In genomic region chr1:232511172-232511571, GRCh38 we compare ENCODE assay signal across 18 cellular contexts.
DNase-seq lines count a peak whose midpoint lies in the region; ATAC-seq, FAIRE-seq and TF ChIP-seq lines count a peak whose summit lies in the region.
"Had no signal": no experiment of that assay in that cellular context is flagged by ENCODE, and none has a peak within 500 bp of the region (broad histone marks: within the 10 kb centered on the region; RNA-seq: fewer than 3 reads in every experiment).

No MANE protein-coding gene starts in this region.

- H3K27ac Mint-ChIP-seq in activated T-helper 2 cell treated with anti-CD3 and anti-CD28 coated beads, Interferon-gamma antibody, Interleukin-2, Interleukin-4, amounts not matched to agents 10 μg/mL and 5 μg/mL and 100 μg/mL, durations not matched to agents 14 hours and 24 hours and 36 hours = no peak overlapping the region
- H3K27ac Mint-ChIP-seq: CD8-positive, alpha-beta T cell had no signal

- no peaks in the 10 kb centered on the region for H3K27me3 ChIP-seq in BLaER1 treated with 17β-estradiol and CSF1 and Interleukin-3, amounts not matched to agents 10 nM and 100 nM
- peaks cover 7% of the 10 kb centered on the region for H3K27me3 ChIP-seq in adipocyte (replicated peaks; ENCODE audit: control insufficient read depth, insufficient read depth, low read length)
- peaks cover 0 to 7% of the 10 kb centered on the region in 2 experiments; a peak in 1 of 5 replicates for H3K27me3 ChIP-seq in HepG2 (ENCODE audit: control insufficient read depth in 1 of 2, insufficient read depth in 2 of 2, low read length in 2 of 2)
- no peaks in the 10 kb centered on the region for H3K27me3 ChIP-seq in thyroid gland
- H3K27me3 ChIP-seq: brain microvascular endothelial cell, suprapubic skin had no signal

- peaks cover 22 to 53% (median 35%) of the 10 kb centered on the region in 10 experiments for H3K4me1 ChIP-seq in BLaER1 treated with 17β-estradiol and CSF1 and Interleukin-3, amounts not matched to agents 10 nM and 100 nM
- H3K4me1 ChIP-seq in adipocyte (ENCODE audit: control insufficient read depth, insufficient read depth, low read length) (peaks cover 5% of the 10 kb centered on the region), HepG2 (ENCODE audit: insufficient read depth, low read length) (no peaks in the 10 kb centered on the region), thyroid gland (peaks cover 0 to 13% of the 10 kb centered on the region in 2 donors)

- peak overlapping the region in 1 of 11 experiments; percentile 56; a peak in 1 of 22 replicates for H3K27ac ChIP-seq in BLaER1 treated with 17β-estradiol and CSF1 and Interleukin-3, amounts not matched to agents 10 nM and 100 nM
- H3K27ac ChIP-seq in HepG2 (ENCODE audit: extremely low read length, insufficient read depth, low read length) = no peak overlapping the region
- H3K27ac ChIP-seq in thyroid gland = no peak overlapping the region
- H3K27ac ChIP-seq: brain microvascular endothelial cell, KMS-11, suprapubic skin had no signal

- H3K79me2 ChIP-seq in HepG2 (ENCODE audit: insufficient read depth, low read length) = no peaks in the 10 kb centered on the region

- no peak for FAIRE-seq in HepG2 (lab: Jason Lieb, UNC)

- no peaks in the 10 kb centered on the region for H3K4me1 Mint-ChIP-seq in activated T-helper 2 cell treated with anti-CD3 and anti-CD28 coated beads, Interferon-gamma antibody, Interleukin-2, Interleukin-4, amounts not matched to agents 10 μg/mL and 5 μg/mL and 100 μg/mL, durations not matched to agents 14 hours and 24 hours and 36 hours (ENCODE audit: low read depth)

- intact Hi-C loops in HepG2 (cut with micrococcal nuclease; ENCODE audit: unreplicated experiment) = no loop called here
- intact Hi-C loops in activated T-helper 2 cell treated with anti-CD3 and anti-CD28 coated beads, Interferon-gamma antibody, Interleukin-2, Interleukin-4, amounts not matched to agents 10 μg/mL and 5 μg/mL and 100 μg/mL, durations not matched to agents 14 hours and 24 hours and 36 hours (cut with micrococcal nuclease) = no loop called here
- intact Hi-C loops in thyroid gland (cut with DNase I) = no loop called here

- DNase-seq in NCI-H1930 (lab: John Stamatoyannopoulos, UW) (peak; percentile 37 to 88), adipocyte (ENCODE audit: low read depth) (peak; percentile 23), HepG2 (ENCODE audit: low spot score) (no peak), DMS114 treated with DMSO at 0.1 percent for 48 hours (lab: John Stamatoyannopoulos, UW; ENCODE audit: unreplicated experiment) (no peak), HT-29 (ENCODE audit: low spot score) (no peak), thyroid gland (no peak)
- DNase-seq in activated T-helper 2 cell treated with anti-CD3 and anti-CD28 coated beads, Interferon-gamma antibody, Interleukin-2, Interleukin-4, amounts not matched to agents 10 μg/mL and 5 μg/mL and 100 μg/mL, durations not matched to agents 14 hours and 24 hours and 36 hours (ENCODE audit: low spot score) = no peak
- DNase-seq: brain microvascular endothelial cell; CD8-positive, alpha-beta T cell; cortex of kidney; mucosa of descending colon; NCI-H1048; NK-92 treated with Interleukin-12 subunit alpha and Interleukin-12 subunit beta, amount 100 ng/mL, for 24 hours; stimulated activated CD4-positive, alpha-beta T cell treated with anti-CD3 and anti-CD28 coated beads, Interleukin-12 subunit alpha, Interleukin-12 subunit beta, amount 100 ng/mL, for 4 hours; SW 1271 had no signal

- H2AFZ ChIP-seq in HepG2 (ENCODE audit: low read length) = no peak overlapping the region

- no TSS peak for BruUV-seq in HepG2 (replicated peaks; lab: Mats Ljungman, UMichigan)

- TF ChIP-seq RAD21 in HepG2 (CRISPR knock-in tag; IDR thresholded peaks at IDR 0.05) = no peak

- no peak overlapping the region for H3K4me3 ChIP-seq in BLaER1 treated with 17β-estradiol and CSF1 and Interleukin-3, amounts not matched to agents 10 nM and 100 nM
- H3K4me3 ChIP-seq in adipocyte (ENCODE audit: low read length) = no peak overlapping the region
- H3K4me3 ChIP-seq in HepG2 (replicated peaks in 1 of 3; ENCODE audit: insufficient read depth in 1 of 3, low read depth in 2 of 3, low read length in 3 of 3) = no peak overlapping the region
- H3K4me3 ChIP-seq in thyroid gland (replicated peaks in 1 of 3) = no peak overlapping the region
- H3K4me3 ChIP-seq: mucosa of descending colon, suprapubic skin had no signal

- H4K20me1 ChIP-seq in BLaER1 treated with 17β-estradiol and CSF1 and Interleukin-3, amounts not matched to agents 10 nM and 100 nM = peaks cover 0 to 24% (median 0%) of the 10 kb centered on the region in 11 experiments; a peak in 6 of 22 replicates
- H4K20me1 ChIP-seq in HepG2 (ENCODE audit: insufficient read depth, low read length) = no peaks in the 10 kb centered on the region

- in situ Hi-C loops in HepG2 (cut with HindIII; ENCODE audit: extremely low pct_ligation_motif_present, low pct_unique_long_range_greater_than_20kb) = no loop called here

- H3K27me3 Mint-ChIP-seq in activated T-helper 2 cell treated with anti-CD3 and anti-CD28 coated beads, Interferon-gamma antibody, Interleukin-2, Interleukin-4, amounts not matched to agents 10 μg/mL and 5 μg/mL and 100 μg/mL, durations not matched to agents 14 hours and 24 hours and 36 hours (ENCODE audit: low read depth) = peaks cover 16% of the 10 kb centered on the region

- peaks cover 0 to 15% (median 0%) of the 10 kb centered on the region in 11 experiments; a peak in 4 of 22 replicates for H3K9me3 ChIP-seq in BLaER1 treated with 17β-estradiol and CSF1 and Interleukin-3, amounts not matched to agents 10 nM and 100 nM (replicated peaks in 1 of 11)
- no peaks in the 10 kb centered on the region for H3K9me3 ChIP-seq in adipocyte (ENCODE audit: control insufficient read depth, low read length)
- H3K9me3 ChIP-seq in HepG2 (ENCODE audit: low read length) = no peaks in the 10 kb centered on the region
- no peaks in the 10 kb centered on the region for H3K9me3 ChIP-seq in thyroid gland
- H3K9me3 ChIP-seq: mucosa of descending colon, suprapubic skin had no signal

- H3K9me3 Mint-ChIP-seq in activated T-helper 2 cell treated with anti-CD3 and anti-CD28 coated beads, Interferon-gamma antibody, Interleukin-2, Interleukin-4, amounts not matched to agents 10 μg/mL and 5 μg/mL and 100 μg/mL, durations not matched to agents 14 hours and 24 hours and 36 hours = no peaks in the 10 kb centered on the region
- H3K9me3 Mint-ChIP-seq: CD8-positive, alpha-beta T cell had no signal

- H3K36me3 Mint-ChIP-seq in activated T-helper 2 cell treated with anti-CD3 and anti-CD28 coated beads, Interferon-gamma antibody, Interleukin-2, Interleukin-4, amounts not matched to agents 10 μg/mL and 5 μg/mL and 100 μg/mL, durations not matched to agents 14 hours and 24 hours and 36 hours (ENCODE audit: low read depth) = no peaks in the 10 kb centered on the region
- H3K36me3 Mint-ChIP-seq: CD8-positive, alpha-beta T cell had no signal

- TF ChIP-seq CTCF in HepG2 (CRISPR knock-in tag; IDR thresholded peaks at IDR 0.05) (no peak), thyroid gland (IDR thresholded peaks at IDR 0.05) (no peak)

- no peak for ATAC-seq in HepG2
- ATAC-seq: CD8-positive, alpha-beta T cell; mucosa of descending colon had no signal

- H3K4me3 Mint-ChIP-seq in activated T-helper 2 cell treated with anti-CD3 and anti-CD28 coated beads, Interferon-gamma antibody, Interleukin-2, Interleukin-4, amounts not matched to agents 10 μg/mL and 5 μg/mL and 100 μg/mL, durations not matched to agents 14 hours and 24 hours and 36 hours (ENCODE audit: low read depth) = no peak overlapping the region
- H3K4me3 Mint-ChIP-seq: CD8-positive, alpha-beta T cell had no signal

- TF ChIP-seq EP300 in HepG2 (IDR thresholded peaks at IDR 0.05; ENCODE audit: low read depth in 2 of 2, low read length in 2 of 2) = no peak
- no peak for TF ChIP-seq EP300 in HepG2 (CRISPR knock-in tag; IDR thresholded peaks at IDR 0.05; ENCODE audit: borderline replicate concordance)

- WGBS in HepG2 (ENCODE audit: low lambda C conversion rate) = 0% methylated on average over 1 of the region's 1 CpG
- 83 to 97% methylated on average over 1 of the region's 1 CpG for WGBS in thyroid gland, 2 donors

- no peak overlapping the region for H3K9ac ChIP-seq in BLaER1 treated with 17β-estradiol and CSF1 and Interleukin-3, amounts not matched to agents 10 nM and 100 nM
- H3K9ac ChIP-seq in adipocyte (ENCODE audit: low read length) (no peak overlapping the region), HepG2 (ENCODE audit: insufficient read depth, low read depth, low read length) (no peak overlapping the region)
- H3K9ac ChIP-seq: KMS-11 had no signal

- TF ChIP-seq POLR2A in HepG2 (IDR thresholded peaks at IDR 0.05; ENCODE audit: insufficient read depth in 1 of 2, low read depth in 2 of 2, low read length in 2 of 2) (no peak), thyroid gland (IDR thresholded peaks at IDR 0.05) (no peak)

- POLR2A ChIA-PET in HepG2 (lab: Yijun Ruan, JAX) = no interaction called here

- H3K36me3 ChIP-seq in BLaER1 treated with 17β-estradiol and CSF1 and Interleukin-3, amounts not matched to agents 10 nM and 100 nM = peaks cover 0 to 31% (median 21%) of the 10 kb centered on the region in 11 experiments; a peak in 15 of 22 replicates
- H3K36me3 ChIP-seq in adipocyte (ENCODE audit: control insufficient read depth, insufficient read depth, low read length, severe bottlenecking) (no peaks in the 10 kb centered on the region), HepG2 (replicated peaks in 1 of 2; ENCODE audit: control insufficient read depth in 1 of 2, insufficient read depth in 2 of 2, low read length in 2 of 2) (no peaks in the 10 kb centered on the region), thyroid gland (peaks cover 0 to 9% of the 10 kb centered on the region in 2 donors)
- H3K36me3 ChIP-seq: brain microvascular endothelial cell had no signal

- CTCF ChIA-PET in HepG2 (lab: Yijun Ruan, JAX; ENCODE audit: low intra/inter-chr PET ratio, low total read pairs) = no interaction called here

- peak overlapping the region in 7 of 11 experiments; percentile 2 to 87 (median 80); a peak in 12 of 22 replicates for H3K4me2 ChIP-seq in BLaER1 treated with 17β-estradiol and CSF1 and Interleukin-3, amounts not matched to agents 10 nM and 100 nM
- no peak overlapping the region for H3K4me2 ChIP-seq in HepG2 (ENCODE audit: low read depth, low read length)
- H3K4me2 ChIP-seq: KMS-11 had no signal

TF ChIP-seq in HepG2, 621 proteins besides CTCF, POLR2A, EP300 and RAD21:
- 0 out of 2 replicates have a peak, but pooled peaks have one; percentile 18 for TF ChIP-seq CREB1 (IDR thresholded peaks at IDR 0.05)
- no peak for TF ChIP-seq CREB1 (CRISPR knock-in tag; IDR thresholded peaks at IDR 0.05)
- no peak for TF ChIP-seq ATM (IDR thresholded peaks at IDR 0.05; ENCODE audit: borderline replicate concordance)

Comparison
In these comparisons a context has a peak if more than half of its experiments do, and no peak if none do; other contexts are left out.
1. DNase-seq: peak in NCI-H1930 (2 of 2) and adipocyte (single experiment); none in HepG2 (single experiment), activated T-helper 2 cell treated with anti-CD3 and anti-CD28 coated beads, Interferon-gamma antibody, Interleukin-2, Interleukin-4, amounts not matched to agents 10 μg/mL and 5 μg/mL and 100 μg/mL, durations not matched to agents 14 hours and 24 hours and 36 hours (single experiment), DMS114 treated with DMSO at 0.1 percent for 48 hours (single experiment), HT-29 (single experiment) and thyroid gland (0 of 2).